In the genomic region with DNA sequence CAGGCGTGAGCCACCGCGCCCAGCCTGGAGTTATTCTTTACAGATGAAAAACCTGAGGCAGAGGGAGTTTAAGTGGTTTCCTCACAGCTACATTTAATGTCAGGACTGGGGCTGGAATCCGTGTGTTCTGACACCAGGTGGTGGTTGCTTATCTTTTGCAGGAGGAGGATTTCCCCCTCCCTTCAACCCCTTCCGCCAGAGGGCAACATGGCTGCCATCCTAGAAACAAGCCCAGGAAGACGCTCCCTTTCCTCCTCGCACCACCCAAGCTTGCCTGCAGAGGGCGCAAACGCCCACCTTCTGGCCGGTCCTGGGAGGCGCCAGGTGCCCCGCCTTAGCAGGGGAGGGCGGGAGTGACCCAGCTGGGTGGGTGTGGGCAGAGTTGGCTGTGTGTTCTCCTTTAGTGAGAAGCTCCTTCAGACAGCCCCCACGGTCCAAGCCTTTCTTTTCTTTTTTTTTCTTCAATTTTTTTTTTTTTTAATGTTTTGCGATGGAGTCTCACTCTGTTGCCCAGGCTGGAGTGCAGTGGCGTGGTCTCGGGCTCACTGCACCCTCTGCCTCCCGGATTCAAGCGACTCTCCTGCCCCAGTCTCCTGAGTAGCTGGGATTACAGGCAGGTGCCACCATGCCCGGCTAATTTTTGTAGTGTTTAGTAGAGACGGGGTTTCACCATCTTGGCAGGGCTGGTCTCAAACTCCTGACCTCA, we compare ENCODE assay signal across 8 cellular contexts. TPM values are rescaled to one million over a fixed set of nuclear protein-coding genes. Genes with fewer than 3 reads are reported as not detected.
A peak's percentile ranks its signal among the peaks of the same experiment; 100 is the strongest.
DNase-seq lines count a peak whose midpoint lies in the region; ATAC-seq lines count a peak whose summit lies in the region.

No MANE protein-coding gene starts in this region.

- H3K27me3 Mint-ChIP-seq in activated CD4-positive, alpha-beta memory T cell treated with anti-CD3 and anti-CD28 coated beads, Interleukin-2, amount 10 ng/mL, durations not matched to agents 7 days and 5 days, result peaks cover 18% of the 10 kb centered on the region

- H3K36me3 Mint-ChIP-seq in activated CD4-positive, alpha-beta memory T cell treated with anti-CD3 and anti-CD28 coated beads, Interleukin-2, amount 10 ng/mL, durations not matched to agents 7 days and 5 days (ENCODE audit: low read depth), result no peaks in the 10 kb centered on the region

- ATAC-seq in GM18519 (IDR thresholded peaks at IDR 0.05; ENCODE audit: low FRiP score, unreplicated experiment) (peak; percentile 58), GM18498 (IDR thresholded peaks at IDR 0.05; ENCODE audit: unreplicated experiment) (no peak)

- no peak overlapping the region for H3K27ac Mint-ChIP-seq in activated CD4-positive, alpha-beta memory T cell treated with anti-CD3 and anti-CD28 coated beads, Interleukin-2, amount 10 ng/mL, durations not matched to agents 7 days and 5 days

- no peak overlapping the region for H3K4me3 Mint-ChIP-seq in activated CD4-positive, alpha-beta memory T cell treated with anti-CD3 and anti-CD28 coated beads, Interleukin-2, amount 10 ng/mL, durations not matched to agents 7 days and 5 days

- POLR2A ChIA-PET in activated CD4-positive, alpha-beta memory T cell treated with anti-CD3 and anti-CD28 coated beads, Interleukin-2, amount 10 ng/mL, durations not matched to agents 7 days and 5 days (lab: Charles Lee), result interaction anchor here (0.7 to 15.3 kb wide), 5 partner anchors 9 to 146 kb away, joined by 3 to 346 read pairs (median 5); partner anchors contain the start of gene RAP1GAP2

- CTCF ChIA-PET in activated CD4-positive, alpha-beta memory T cell treated with anti-CD3 and anti-CD28 coated beads, Interleukin-2, amount 10 ng/mL, durations not matched to agents 7 days and 5 days (lab: Charles Lee), result interaction anchor here (0.7 to 2.7 kb wide), 23 partner anchors 8 to 801 kb away, joined by 3 to 46 read pairs (median 4); partner anchors contain the start of gene RAP1GAP2

- H3K4me1 Mint-ChIP-seq in activated CD4-positive, alpha-beta memory T cell treated with anti-CD3 and anti-CD28 coated beads, Interleukin-2, amount 10 ng/mL, durations not matched to agents 7 days and 5 days, result peaks cover 29% of the 10 kb centered on the region

- peak; percentile 85 for DNase-seq in HuH-7 (ENCODE audit: low spot score)
- peak; percentile 28 for DNase-seq in NK-92 treated with Interleukin-12 subunit alpha and Interleukin-12 subunit beta, amount 100 ng/mL, for 24 hours (lab: John Stamatoyannopoulos, UW)
- DNase-seq in activated CD4-positive, alpha-beta memory T cell treated with anti-CD3 and anti-CD28 coated beads, Interleukin-2, amount 10 ng/mL, durations not matched to agents 7 days and 5 days, result peak; percentile 92
- peak; percentile 85 for DNase-seq in effector CD4-positive, alpha-beta T cell
- DNase-seq in lung microvascular endothelial cell (ENCODE audit: low read depth in 2 of 2), result peak; percentile 64 to 71
- DNase-seq in stimulated activated CD8-positive, alpha-beta memory T cell treated with anti-CD3 and anti-CD28 coated beads, Interleukin-12 subunit alpha, Interleukin-12 subunit beta, amount 100 ng/mL, for 24 hours (ENCODE audit: extremely low read depth), result peak; percentile 65

- no peaks in the 10 kb centered on the region for H3K9me3 Mint-ChIP-seq in activated CD4-positive, alpha-beta memory T cell treated with anti-CD3 and anti-CD28 coated beads, Interleukin-2, amount 10 ng/mL, durations not matched to agents 7 days and 5 days

RNA-seq across cellular contexts. Expression of gene RAP1GAP2, which starts 9.9 kb away (rescaled TPM):
- total RNA-seq in activated CD4-positive, alpha-beta memory T cell treated with anti-CD3 and anti-CD28 coated beads, Interleukin-2, amount 10 ng/mL, durations not matched to agents 7 days and 5 days, result 10 to 100 TPM; 36.7 to 39.8 TPM
- total RNA-seq in lung microvascular endothelial cell, result 0.87 and 1.2 TPM in 2 replicates

RNA-seq across cellular contexts. Expression of gene CCDC92B, which starts 36.9 kb away (rescaled TPM):
- total RNA-seq in activated CD4-positive, alpha-beta memory T cell treated with anti-CD3 and anti-CD28 coated beads, Interleukin-2, amount 10 ng/mL, durations not matched to agents 7 days and 5 days, result under 1 TPM in 1 of 2 experiments, not detected in 1; 0.10 TPM
- total RNA-seq in lung microvascular endothelial cell, result not detected in 2 replicates

Comparison
In these comparisons a context has a peak if more than half of its experiments do, and no peak if none do; other contexts are left out.
1. DNase-seq: peak in every context shown above with its lines; median percentile 92 in activated CD4-positive, alpha-beta memory T cell treated with anti-CD3 and anti-CD28 coated beads, Interleukin-2, amount 10 ng/mL, durations not matched to agents 7 days and 5 days; 85 in HuH-7; 85 in effector CD4-positive, alpha-beta T cell; 68 in lung microvascular endothelial cell; 65 in stimulated activated CD8-positive, alpha-beta memory T cell treated with anti-CD3 and anti-CD28 coated beads, Interleukin-12 subunit alpha, Interleukin-12 subunit beta, amount 100 ng/mL, for 24 hours; 28 in NK-92 treated with Interleukin-12 subunit alpha and Interleukin-12 subunit beta, amount 100 ng/mL, for 24 hours.
2. RNA of gene RAP1GAP2, which starts 9.9 kb away (total RNA-seq): 36.7 to 39.8 TPM in activated CD4-positive, alpha-beta memory T cell treated with anti-CD3 and anti-CD28 coated beads, Interleukin-2, amount 10 ng/mL, durations not matched to agents 7 days and 5 days; 0.87 to 1.2 TPM in lung microvascular endothelial cell; every median in the first group is over 10 times any median in the second.